ENCODE assay signal across 9 cellular contexts in genomic region chr16:70696952-70697600, GRCh38. TPM values are rescaled to one million over a fixed set of nuclear protein-coding genes. Genes with fewer than 3 reads are reported as not detected.
A peak's percentile ranks its signal among the peaks of the same experiment; 100 is the strongest.
DNase-seq lines count a peak whose midpoint lies in the region; ATAC-seq and TF ChIP-seq lines count a peak whose summit lies in the region.
"Had no signal": no experiment of that assay in that cellular context is flagged by ENCODE, and none has a peak within 500 bp of the region (broad histone marks: within the 10 kb centered on the region; RNA-seq: fewer than 3 reads in every experiment).

No MANE protein-coding gene starts in this region.

- DNase-seq in DND-41 (peak; percentile 19), NB4 (ENCODE audit: low read depth) (peak; percentile 97), endodermal cell (peak; percentile 67), progenitor cell of endocrine pancreas (ENCODE audit: low spot score, unreplicated experiment) (no peak), SHP77 (lab: John Stamatoyannopoulos, UW) (no peak), NCI-H1436 (lab: John Stamatoyannopoulos, UW) (no peak), dedifferentiated amniotic fluid mesenchymal stem cell (ENCODE audit: extremely low spot score) (no peak)
- DNase-seq: activated CD4-positive, alpha-beta T cell treated with anti-CD3 and anti-CD28 coated beads, Interleukin-2, amount 50 U/mL, for 4 hours had no signal

- 82 to 90% methylated on average over 8 to 18 of the region's 19 CpGs for WGBS in endodermal cell (ENCODE audit: insufficient coverage in 1 of 2, insufficient read length in 1 of 2), 2 experiments

- ATAC-seq in DND-41 (ENCODE audit: insufficient read depth, low read depth) (0 out of 3 replicates have a peak, but pooled peaks have one; percentile 48), GM19023 (IDR thresholded peaks at IDR 0.05; ENCODE audit: unreplicated experiment) (no peak)

- no peak overlapping the region for H3K27ac ChIP-seq in DND-41 (ENCODE audit: low read length)
- peak overlapping the region; percentile 47 for H3K27ac ChIP-seq in endodermal cell (ENCODE audit: low read depth, low read length)

- no peaks in the 10 kb centered on the region for H3K79me2 ChIP-seq in DND-41 (ENCODE audit: insufficient read depth, low read length)

- no peak overlapping the region for H3K9ac ChIP-seq in DND-41 (ENCODE audit: low read depth, low read length)
- H3K9ac ChIP-seq in endodermal cell (ENCODE audit: extremely low read depth, low read length, poor library complexity, severe bottlenecking): no peak overlapping the region

- H3K36me3 Mint-ChIP-seq in endodermal cell (ENCODE audit: low read depth) (peaks cover 10% of the 10 kb centered on the region), progenitor cell of endocrine pancreas (ENCODE audit: insufficient read depth) (peaks cover 5% of the 10 kb centered on the region)

- H3K4me3 Mint-ChIP-seq in endodermal cell (no peak overlapping the region), progenitor cell of endocrine pancreas (ENCODE audit: low read depth) (no peak overlapping the region)

- TF ChIP-seq CTCF in DND-41 (IDR thresholded peaks at IDR 0.05; ENCODE audit: borderline replicate concordance, extremely low read depth, low read length, poor library complexity, severe bottlenecking) (no peak), NB4 (IDR thresholded peaks at IDR 0.05; ENCODE audit: low read depth, low read length) (no peak), endodermal cell (conservative IDR thresholded peaks at IDR 0.05) (no peak), progenitor cell of endocrine pancreas (IDR thresholded peaks at IDR 0.05; ENCODE audit: unreplicated experiment) (no peak)

- peak; percentile 32 for TF ChIP-seq POLR2A in NB4 (IDR thresholded peaks at IDR 0.05; ENCODE audit: extremely low read depth, insufficient read length)

- H3K4me1 Mint-ChIP-seq in endodermal cell: peaks cover 14% of the 10 kb centered on the region
- peaks cover 1% of the 10 kb centered on the region for H3K4me1 Mint-ChIP-seq in progenitor cell of endocrine pancreas (ENCODE audit: low read depth)

- no peak overlapping the region for H2AFZ ChIP-seq in DND-41 (ENCODE audit: low read depth, low read length)

- H3K27me3 ChIP-seq in DND-41 (ENCODE audit: insufficient read depth, low read length, poor library complexity) (no peaks in the 10 kb centered on the region), endodermal cell (ENCODE audit: control insufficient read depth, insufficient read depth, low read length, poor library complexity, severe bottlenecking) (no peaks in the 10 kb centered on the region)

- H3K27ac Mint-ChIP-seq in endodermal cell: no peak overlapping the region
- H3K27ac Mint-ChIP-seq in progenitor cell of endocrine pancreas: peak overlapping the region; percentile 33

- no peaks in the 10 kb centered on the region for H3K9me3 Mint-ChIP-seq in endodermal cell
- H3K9me3 Mint-ChIP-seq in progenitor cell of endocrine pancreas (ENCODE audit: low read depth): no peaks in the 10 kb centered on the region

- no peak overlapping the region for H3K4me3 ChIP-seq in DND-41 (ENCODE audit: low read depth in 1 of 2, low read length in 2 of 2)
- H3K4me3 ChIP-seq in NB4 (ENCODE audit: low read depth, low read length): peak overlapping the region; percentile 7
- H3K4me3 ChIP-seq in endodermal cell (ENCODE audit: low read length): no peak overlapping the region

- no peaks in the 10 kb centered on the region for H3K27me3 Mint-ChIP-seq in endodermal cell (ENCODE audit: insufficient read depth)
- H3K27me3 Mint-ChIP-seq in progenitor cell of endocrine pancreas: no peaks in the 10 kb centered on the region

- H3K4me1 ChIP-seq in DND-41 (ENCODE audit: insufficient read depth, low read length) (no peaks in the 10 kb centered on the region), endodermal cell (ENCODE audit: control insufficient read depth, insufficient read depth, low read length) (peaks cover 10% of the 10 kb centered on the region)

- H3K36me3 ChIP-seq in DND-41 (ENCODE audit: insufficient read depth, low read length) (peaks cover 29% of the 10 kb centered on the region), endodermal cell (ENCODE audit: control insufficient read depth, insufficient read depth, low read length) (peaks cover 3% of the 10 kb centered on the region)

- H4K20me1 ChIP-seq in DND-41 (ENCODE audit: insufficient read depth, low read length): peaks cover 8% of the 10 kb centered on the region

- H3K4me2 ChIP-seq in DND-41 (ENCODE audit: insufficient read depth, low read length): no peak overlapping the region

- H3K9me3 ChIP-seq in DND-41 (ENCODE audit: insufficient read depth, low read length, severe bottlenecking): no peaks in the 10 kb centered on the region
- H3K9me3 ChIP-seq in endodermal cell (ENCODE audit: control insufficient read depth, low read length): no peaks in the 10 kb centered on the region

RNA-seq across cellular contexts. Expression of gene MTSS2, which starts 11.2 kb away (rescaled TPM):
- total RNA-seq in endodermal cell (10 to 100 TPM; 23.4 to 24.0 TPM), progenitor cell of endocrine pancreas (55.0 and 57.1 TPM in 2 replicates)
- polyA plus RNA-seq in endodermal cell (2013, experiment 1 of 2): 86.6 TPM
- 67.0 TPM for polyA plus RNA-seq in endodermal cell (2013, experiment 2 of 2)

RNA-seq across cellular contexts. Expression of gene IL34, which starts 50.7 kb away (rescaled TPM):
- total RNA-seq in endodermal cell (1 to 10 TPM; 3.0 to 5.6 TPM), progenitor cell of endocrine pancreas (not detected in 2 replicates)
- 1.3 TPM for polyA plus RNA-seq in endodermal cell (2013, experiment 1 of 2)
- polyA plus RNA-seq in endodermal cell (2013, experiment 2 of 2): 0.21 TPM

Comparison
In these comparisons a context has a peak if more than half of its experiments do, and no peak if none do; other contexts are left out.
1. DNase-seq: peak in DND-41 (single experiment), NB4 (single experiment) and endodermal cell (single experiment); none in progenitor cell of endocrine pancreas (single experiment), SHP77 (0 of 2), NCI-H1436 (single experiment) and dedifferentiated amniotic fluid mesenchymal stem cell (single experiment).